Comparison of ENCODE assay signal across 1 cellular context in the genomic region with DNA sequence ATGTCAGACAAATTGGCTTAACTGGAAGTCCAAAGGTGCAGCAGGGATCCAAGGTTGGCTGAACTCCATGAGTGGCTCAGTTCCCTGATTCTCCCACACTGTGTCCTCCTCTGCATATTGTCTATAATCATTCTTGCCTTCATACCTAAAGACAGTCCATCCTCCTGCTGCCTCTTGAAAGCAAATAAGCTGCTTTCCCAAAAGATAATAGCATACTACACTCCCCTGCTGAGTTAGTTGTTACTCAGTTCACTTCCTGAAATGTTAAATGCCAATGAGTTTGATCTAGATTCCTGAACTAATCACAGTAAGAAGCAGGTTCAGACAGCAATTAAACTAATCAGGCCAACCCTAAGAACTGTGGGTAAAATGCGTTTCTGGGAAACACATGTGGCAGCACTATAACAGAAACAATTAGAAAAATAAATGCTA.
TF ChIP-seq lines count a peak whose summit lies in the region.

No MANE protein-coding gene starts in this region.

TF ChIP-seq in GM23338, 12 proteins besides CTCF, POLR2A, EP300 and RAD21 (continued from another document):
- TF ChIP-seq, protein P1, sequence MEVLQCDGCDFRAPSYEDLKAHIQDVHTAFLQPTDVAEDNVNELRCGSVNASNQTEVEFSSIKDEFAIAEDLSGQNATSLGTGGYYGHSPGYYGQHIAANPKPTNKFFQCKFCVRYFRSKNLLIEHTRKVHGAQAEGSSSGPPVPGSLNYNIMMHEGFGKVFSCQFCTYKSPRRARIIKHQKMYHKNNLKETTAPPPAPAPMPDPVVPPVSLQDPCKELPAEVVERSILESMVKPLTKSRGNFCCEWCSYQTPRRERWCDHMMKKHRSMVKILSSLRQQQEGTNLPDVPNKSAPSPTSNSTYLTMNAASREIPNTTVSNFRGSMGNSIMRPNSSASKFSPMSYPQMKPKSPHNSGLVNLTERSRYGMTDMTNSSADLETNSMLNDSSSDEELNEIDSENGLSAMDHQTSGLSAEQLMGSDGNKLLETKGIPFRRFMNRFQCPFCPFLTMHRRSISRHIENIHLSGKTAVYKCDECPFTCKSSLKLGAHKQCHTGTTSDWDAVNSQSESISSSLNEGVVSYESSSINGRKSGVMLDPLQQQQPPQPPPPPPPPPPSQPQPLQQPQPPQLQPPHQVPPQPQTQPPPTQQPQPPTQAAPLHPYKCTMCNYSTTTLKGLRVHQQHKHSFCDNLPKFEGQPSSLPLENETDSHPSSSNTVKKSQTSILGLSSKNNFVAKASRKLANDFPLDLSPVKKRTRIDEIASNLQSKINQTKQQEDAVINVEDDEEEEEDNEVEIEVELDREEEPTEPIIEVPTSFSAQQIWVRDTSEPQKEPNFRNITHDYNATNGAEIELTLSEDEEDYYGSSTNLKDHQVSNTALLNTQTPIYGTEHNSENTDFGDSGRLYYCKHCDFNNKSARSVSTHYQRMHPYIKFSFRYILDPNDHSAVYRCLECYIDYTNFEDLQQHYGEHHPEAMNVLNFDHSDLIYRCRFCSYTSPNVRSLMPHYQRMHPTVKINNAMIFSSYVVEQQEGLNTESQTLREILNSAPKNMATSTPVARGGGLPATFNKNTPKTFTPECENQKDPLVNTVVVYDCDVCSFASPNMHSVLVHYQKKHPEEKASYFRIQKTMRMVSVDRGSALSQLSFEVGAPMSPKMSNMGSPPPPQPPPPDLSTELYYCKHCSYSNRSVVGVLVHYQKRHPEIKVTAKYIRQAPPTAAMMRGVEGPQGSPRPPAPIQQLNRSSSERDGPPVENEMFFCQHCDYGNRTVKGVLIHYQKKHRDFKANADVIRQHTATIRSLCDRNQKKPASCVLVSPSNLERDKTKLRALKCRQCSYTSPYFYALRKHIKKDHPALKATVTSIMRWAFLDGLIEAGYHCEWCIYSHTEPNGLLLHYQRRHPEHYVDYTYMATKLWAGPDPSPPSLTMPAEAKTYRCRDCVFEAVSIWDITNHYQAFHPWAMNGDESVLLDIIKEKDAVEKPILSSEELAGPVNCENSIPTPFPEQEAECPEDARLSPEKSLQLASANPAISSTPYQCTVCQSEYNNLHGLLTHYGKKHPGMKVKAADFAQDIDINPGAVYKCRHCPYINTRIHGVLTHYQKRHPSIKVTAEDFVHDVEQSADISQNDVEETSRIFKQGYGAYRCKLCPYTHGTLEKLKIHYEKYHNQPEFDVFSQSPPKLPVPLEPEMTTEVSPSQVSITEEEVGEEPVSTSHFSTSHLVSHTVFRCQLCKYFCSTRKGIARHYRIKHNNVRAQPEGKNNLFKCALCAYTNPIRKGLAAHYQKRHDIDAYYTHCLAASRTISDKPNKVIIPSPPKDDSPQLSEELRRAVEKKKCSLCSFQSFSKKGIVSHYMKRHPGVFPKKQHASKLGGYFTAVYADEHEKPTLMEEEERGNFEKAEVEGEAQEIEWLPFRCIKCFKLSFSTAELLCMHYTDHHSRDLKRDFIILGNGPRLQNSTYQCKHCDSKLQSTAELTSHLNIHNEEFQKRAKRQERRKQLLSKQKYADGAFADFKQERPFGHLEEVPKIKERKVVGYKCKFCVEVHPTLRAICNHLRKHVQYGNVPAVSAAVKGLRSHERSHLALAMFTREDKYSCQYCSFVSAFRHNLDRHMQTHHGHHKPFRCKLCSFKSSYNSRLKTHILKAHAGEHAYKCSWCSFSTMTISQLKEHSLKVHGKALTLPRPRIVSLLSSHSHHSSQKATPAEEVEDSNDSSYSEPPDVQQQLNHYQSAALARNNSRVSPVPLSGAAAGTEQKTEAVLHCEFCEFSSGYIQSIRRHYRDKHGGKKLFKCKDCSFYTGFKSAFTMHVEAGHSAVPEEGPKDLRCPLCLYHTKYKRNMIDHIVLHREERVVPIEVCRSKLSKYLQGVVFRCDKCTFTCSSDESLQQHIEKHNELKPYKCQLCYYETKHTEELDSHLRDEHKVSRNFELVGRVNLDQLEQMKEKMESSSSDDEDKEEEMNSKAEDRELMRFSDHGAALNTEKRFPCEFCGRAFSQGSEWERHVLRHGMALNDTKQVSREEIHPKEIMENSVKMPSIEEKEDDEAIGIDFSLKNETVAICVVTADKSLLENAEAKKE (CRISPR knock-in tag; IDR thresholded peaks at IDR 0.05) = no peak
- TF ChIP-seq EZH2 (IDR thresholded peaks at IDR 0.05; ENCODE audit: low read depth, unreplicated experiment) (no peak), ZNF114 (CRISPR knock-in tag; IDR thresholded peaks at IDR 0.05) (no peak)
